In genomic region chr9:129739432-129739831, GRCh38 we compare ENCODE assay signal across 20 cellular contexts. TPM values are rescaled to one million over a fixed set of nuclear protein-coding genes. Genes with fewer than 3 reads are reported as not detected.
DNase-seq lines count a peak whose midpoint lies in the region; ATAC-seq and TF ChIP-seq lines count a peak whose summit lies in the region.
"Had no signal": no experiment of that assay in that cellular context is flagged by ENCODE, and none has a peak within 500 bp of the region (broad histone marks: within the 10 kb centered on the region; RNA-seq: fewer than 3 reads in every experiment).

No MANE protein-coding gene starts in this region.

- DNase-seq in natural killer cell treated with Interleukin-12 subunit alpha and Interleukin-12 subunit beta and Interleukin-15 and Interleukin-18, amount 100 ng/mL, for 72 hours (ENCODE audit: low spot score), result no peak
- no peak for DNase-seq in natural killer cell
- DNase-seq in T-helper 17 cell, result no peak
- no peak for DNase-seq in naive thymus-derived CD4-positive, alpha-beta T cell
- DNase-seq in HPDE6-E6E7 (ENCODE audit: extremely low spot score), result no peak
- DNase-seq in hypothalamus (lab: John Stamatoyannopoulos, UW), result no peak
- DNase-seq: DMS153, GDM1, HCEC 1CT, KBM-7, NCI-H1694 treated with DMSO at 0.1 percent for 48 hours, NCI-H2107, NCI-H2227 treated with DMSO at 0.1 percent for 48 hours, NCI-H510A treated with DMSO at 0.1 percent for 48 hours, NCI-H82, OCI-M1, SHP77 had no signal

- no peak for TF ChIP-seq CTCF in natural killer cell (IDR thresholded peaks at IDR 0.05)

- intact Hi-C loops in natural killer cell (cut with micrococcal nuclease), result loop anchor here (5.0 to 10.0 kb wide), 2 partner anchors 355 to 607 kb away; no protein-coding TSS in a partner anchor
- intact Hi-C loops in naive thymus-derived CD4-positive, alpha-beta T cell (cut with micrococcal nuclease), result loop anchor here (5.0 kb wide), 2 partner anchors 358 to 602 kb away; no protein-coding TSS in a partner anchor

- H3K27me3 Mint-ChIP-seq in natural killer cell treated with Interleukin-12 subunit alpha and Interleukin-12 subunit beta and Interleukin-15 and Interleukin-18, amount 100 ng/mL, for 72 hours, result no peaks in the 10 kb centered on the region
- peaks cover 0 to 8% of the 10 kb centered on the region in 2 donors for H3K27me3 Mint-ChIP-seq in natural killer cell (ENCODE audit: low read depth in 2 of 2)
- H3K27me3 Mint-ChIP-seq in T-helper 17 cell, result no peaks in the 10 kb centered on the region
- H3K27me3 Mint-ChIP-seq in naive thymus-derived CD4-positive, alpha-beta T cell, result peaks cover 0 to 2% (median 0%) of the 10 kb centered on the region in 5 donors

- ATAC-seq in natural killer cell treated with Interleukin-12 subunit alpha and Interleukin-12 subunit beta and Interleukin-15 and Interleukin-18, amount 100 ng/mL, for 72 hours, result no peak
- ATAC-seq in natural killer cell (no peak), T-helper 17 cell (no peak), GM18511 (IDR thresholded peaks at IDR 0.05; ENCODE audit: unreplicated experiment) (no peak)
- no peak for ATAC-seq in naive thymus-derived CD4-positive, alpha-beta T cell

- H3K4me3 Mint-ChIP-seq in natural killer cell treated with Interleukin-12 subunit alpha and Interleukin-12 subunit beta and Interleukin-15 and Interleukin-18, amount 100 ng/mL, for 72 hours, result peak overlapping the region; percentile 25
- no peak overlapping the region for H3K4me3 Mint-ChIP-seq in natural killer cell
- peak overlapping the region; percentile 33 for H3K4me3 Mint-ChIP-seq in T-helper 17 cell
- H3K4me3 Mint-ChIP-seq in naive thymus-derived CD4-positive, alpha-beta T cell, result peak overlapping the region in 8 of 10 donors; percentile 7 to 71 (median 52)

- no peaks in the 10 kb centered on the region for H3K36me3 Mint-ChIP-seq in natural killer cell treated with Interleukin-12 subunit alpha and Interleukin-12 subunit beta and Interleukin-15 and Interleukin-18, amount 100 ng/mL, for 72 hours
- H3K36me3 Mint-ChIP-seq in natural killer cell (no peaks in the 10 kb centered on the region), T-helper 17 cell (ENCODE audit: low read depth) (no peaks in the 10 kb centered on the region)
- H3K36me3 Mint-ChIP-seq in naive thymus-derived CD4-positive, alpha-beta T cell, result no peaks in the 10 kb centered on the region

- H3K27ac ChIP-seq in naive thymus-derived CD4-positive, alpha-beta T cell (ENCODE audit: low read depth, low read length), result no peak overlapping the region
- H3K27ac ChIP-seq: C4-2B, SK-N-MC had no signal

- POLR2A ChIA-PET in naive thymus-derived CD4-positive, alpha-beta T cell (lab: Charles Lee), result no interaction called here

- H3K4me1 Mint-ChIP-seq in natural killer cell treated with Interleukin-12 subunit alpha and Interleukin-12 subunit beta and Interleukin-15 and Interleukin-18, amount 100 ng/mL, for 72 hours (ENCODE audit: low read depth in 2 of 2), result peaks cover 0 to 9% of the 10 kb centered on the region in 2 donors
- H3K4me1 Mint-ChIP-seq in natural killer cell, result peaks cover 0 to 14% of the 10 kb centered on the region in 2 donors
- H3K4me1 Mint-ChIP-seq in T-helper 17 cell, result peaks cover 4% of the 10 kb centered on the region
- H3K4me1 Mint-ChIP-seq in naive thymus-derived CD4-positive, alpha-beta T cell, result peaks cover 0 to 12% (median 8%) of the 10 kb centered on the region in 7 donors

- no peaks in the 10 kb centered on the region for H3K9me3 ChIP-seq in T-helper 17 cell (ENCODE audit: control insufficient read depth, low read length, poor library complexity, severe bottlenecking)
- H3K9me3 ChIP-seq in naive thymus-derived CD4-positive, alpha-beta T cell (ENCODE audit: control insufficient read depth in 2 of 3, low read length in 3 of 3), result no peaks in the 10 kb centered on the region

- no peaks in the 10 kb centered on the region for H3K27me3 ChIP-seq in naive thymus-derived CD4-positive, alpha-beta T cell (ENCODE audit: control insufficient read depth in 2 of 2, insufficient read depth in 2 of 2, low read length in 2 of 2)

- H3K27ac Mint-ChIP-seq in natural killer cell treated with Interleukin-12 subunit alpha and Interleukin-12 subunit beta and Interleukin-15 and Interleukin-18, amount 100 ng/mL, for 72 hours, result no peak overlapping the region
- H3K27ac Mint-ChIP-seq in natural killer cell (no peak overlapping the region), T-helper 17 cell (no peak overlapping the region)
- peak overlapping the region in 2 of 9 donors; percentile 10 to 42 for H3K27ac Mint-ChIP-seq in naive thymus-derived CD4-positive, alpha-beta T cell

- H3K4me1 ChIP-seq in naive thymus-derived CD4-positive, alpha-beta T cell (ENCODE audit: control insufficient read depth in 2 of 2, insufficient read depth in 2 of 2, low read length in 2 of 2), result peaks cover 6% of the 10 kb centered on the region in 2 donors

- no peaks in the 10 kb centered on the region for H3K36me3 ChIP-seq in naive thymus-derived CD4-positive, alpha-beta T cell (ENCODE audit: control insufficient read depth in 2 of 3, insufficient read depth in 3 of 3, low read length in 3 of 3)

- CTCF ChIA-PET in naive thymus-derived CD4-positive, alpha-beta T cell (lab: Charles Lee), result interaction anchor here (0.7 to 3.7 kb wide), 4 partner anchors 13 to 573 kb away, joined by 3 to 66 read pairs (median 13); no protein-coding TSS in a partner anchor

- no peaks in the 10 kb centered on the region for H3K9me3 Mint-ChIP-seq in natural killer cell treated with Interleukin-12 subunit alpha and Interleukin-12 subunit beta and Interleukin-15 and Interleukin-18, amount 100 ng/mL, for 72 hours
- H3K9me3 Mint-ChIP-seq in natural killer cell, result no peaks in the 10 kb centered on the region
- no peaks in the 10 kb centered on the region for H3K9me3 Mint-ChIP-seq in naive thymus-derived CD4-positive, alpha-beta T cell

- no peak overlapping the region for H3K4me3 ChIP-seq in naive thymus-derived CD4-positive, alpha-beta T cell (ENCODE audit: low read length)
- H3K4me3 ChIP-seq: SK-N-MC had no signal

RNA-seq across cellular contexts. Expression of gene PTGES, which starts 13.4 kb away (rescaled TPM):
- total RNA-seq in natural killer cell treated with Interleukin-12 subunit alpha and Interleukin-12 subunit beta and Interleukin-15 and Interleukin-18, amount 100 ng/mL, for 72 hours, result not detected
- total RNA-seq in natural killer cell (under 1 TPM; 0.28 to 0.47 (median 0.39) TPM), T-helper 17 cell (under 1 TPM in 1 of 2 donors, not detected in 1; 0.15 TPM)
- total RNA-seq in naive thymus-derived CD4-positive, alpha-beta T cell, result 1 to 10 TPM in 1 of 5 experiments, under 1 TPM in 2, not detected in 2; 0.19 to 1.1 (median 0.50) TPM
- not detected for polyA plus RNA-seq in naive thymus-derived CD4-positive, alpha-beta T cell
